ENCODE assay signal across 10 cellular contexts in genomic region chr2:161423351-161424178, GRCh38. TPM values are rescaled to one million over a fixed set of nuclear protein-coding genes. Genes with fewer than 3 reads are reported as not detected.
A peak's percentile ranks its signal among the peaks of the same experiment; 100 is the strongest.
DNase-seq lines count a peak whose midpoint lies in the region; ATAC-seq and TF ChIP-seq lines count a peak whose summit lies in the region.
"Had no signal": no experiment of that assay in that cellular context is flagged by ENCODE, and none has a peak within 500 bp of the region (broad histone marks: within the 10 kb centered on the region; RNA-seq: fewer than 3 reads in every experiment).

No MANE protein-coding gene starts in this region.

- TF ChIP-seq CTCF in type B pancreatic cell (conservative IDR thresholded peaks at IDR 0.05), result no peak

- peaks cover 13% of the 10 kb centered on the region for H3K36me3 Mint-ChIP-seq in activated CD4-positive, alpha-beta T cell treated with anti-CD3 and anti-CD28 coated beads, Interleukin-2, amount 10 ng/mL, durations not matched to agents 24 days and 14 days (ENCODE audit: low read depth)
- no peaks in the 10 kb centered on the region for H3K36me3 Mint-ChIP-seq in type B pancreatic cell

- peak overlapping the region; percentile 77 for H3K4me3 Mint-ChIP-seq in activated CD4-positive, alpha-beta T cell treated with anti-CD3 and anti-CD28 coated beads, Interleukin-2, amount 10 ng/mL, durations not matched to agents 24 days and 14 days
- peak overlapping the region; percentile 85 for H3K4me3 Mint-ChIP-seq in type B pancreatic cell

- H3K27ac Mint-ChIP-seq in activated CD4-positive, alpha-beta T cell treated with anti-CD3 and anti-CD28 coated beads, Interleukin-2, amount 10 ng/mL, durations not matched to agents 24 days and 14 days, result peak overlapping the region; percentile 45
- peak overlapping the region; percentile 46 for H3K27ac Mint-ChIP-seq in type B pancreatic cell

- ATAC-seq in GM18907 (IDR thresholded peaks at IDR 0.05; ENCODE audit: unreplicated experiment) (no peak), GM21423 (IDR thresholded peaks at IDR 0.05; ENCODE audit: unreplicated experiment) (no peak)

- intact Hi-C loops in activated CD4-positive, alpha-beta T cell treated with anti-CD3 and anti-CD28 coated beads, Interleukin-2, amount 10 ng/mL, durations not matched to agents 24 days and 14 days (cut with micrococcal nuclease), result loop anchor here (10.0 kb wide), 1 partner anchor 701 kb away; no protein-coding TSS in a partner anchor

- H3K27me3 Mint-ChIP-seq in activated CD4-positive, alpha-beta T cell treated with anti-CD3 and anti-CD28 coated beads, Interleukin-2, amount 10 ng/mL, durations not matched to agents 24 days and 14 days, result peaks cover 85% of the 10 kb centered on the region
- peaks cover 94% of the 10 kb centered on the region for H3K27me3 Mint-ChIP-seq in type B pancreatic cell

- peak overlapping the region; percentile 39 for H3K27ac ChIP-seq in cingulate gyrus (ENCODE audit: low read depth, low read length)
- H3K27ac ChIP-seq: C4-2B, SJSA1 had no signal

- peaks cover 32% of the 10 kb centered on the region for H3K4me1 Mint-ChIP-seq in activated CD4-positive, alpha-beta T cell treated with anti-CD3 and anti-CD28 coated beads, Interleukin-2, amount 10 ng/mL, durations not matched to agents 24 days and 14 days
- peaks cover 19% of the 10 kb centered on the region for H3K4me1 Mint-ChIP-seq in type B pancreatic cell (ENCODE audit: unreplicated experiment)

- peaks cover 15% of the 10 kb centered on the region for H3K9me3 Mint-ChIP-seq in activated CD4-positive, alpha-beta T cell treated with anti-CD3 and anti-CD28 coated beads, Interleukin-2, amount 10 ng/mL, durations not matched to agents 24 days and 14 days
- H3K9me3 Mint-ChIP-seq in type B pancreatic cell, result no peaks in the 10 kb centered on the region

- DNase-seq in activated CD4-positive, alpha-beta T cell treated with anti-CD3 and anti-CD28 coated beads, Interleukin-2, amount 10 ng/mL, durations not matched to agents 24 days and 14 days, result peak; percentile 69
- DNase-seq in activated CD4-positive, alpha-beta T cell treated with anti-CD3 and anti-CD28 coated beads for 4 hours, result no peak
- peak; percentile 13 to 32 for DNase-seq in lung microvascular endothelial cell (ENCODE audit: low read depth in 2 of 2)
- DNase-seq in type B pancreatic cell (ENCODE audit: extremely low spot score, unreplicated experiment), result no peak
- no peak for DNase-seq in NCI-H1092 (lab: John Stamatoyannopoulos, UW)

RNA-seq across cellular contexts. Expression of gene TBR1, which starts 7.5 kb away (rescaled TPM):
- 0.16 TPM in 1 of 2 replicates, not detected in the other for total RNA-seq in activated CD4-positive, alpha-beta T cell treated with anti-CD3 and anti-CD28 coated beads, Interleukin-2, amount 10 ng/mL, durations not matched to agents 24 days and 14 days
- total RNA-seq in lung microvascular endothelial cell (under 0.01 TPM in 1 of 2 replicates, not detected in the other), type B pancreatic cell (ENCODE audit: low replicate concordance) (1.1 TPM in 1 of 2 replicates, not detected in the other)

Comparison
In these comparisons a context has a peak if more than half of its experiments do, and no peak if none do; other contexts are left out.
1. DNase-seq: peak in activated CD4-positive, alpha-beta T cell treated with anti-CD3 and anti-CD28 coated beads, Interleukin-2, amount 10 ng/mL, durations not matched to agents 24 days and 14 days (single experiment) and lung microvascular endothelial cell (2 of 2); none in activated CD4-positive, alpha-beta T cell treated with anti-CD3 and anti-CD28 coated beads for 4 hours (0 of 2), type B pancreatic cell (single experiment) and NCI-H1092 (single experiment).